10 cellular contexts compared by ENCODE assay signal in genomic region chr1:118985611-118986290, GRCh38. TPM values are rescaled to one million over a fixed set of nuclear protein-coding genes. Genes with fewer than 3 reads are reported as not detected.
DNase-seq lines count a peak whose midpoint lies in the region; ATAC-seq and TF ChIP-seq lines count a peak whose summit lies in the region.
"Had no signal": no experiment of that assay in that cellular context is flagged by ENCODE, and none has a peak within 500 bp of the region (broad histone marks: within the 10 kb centered on the region; RNA-seq: fewer than 3 reads in every experiment).

No MANE protein-coding gene starts in this region.

- intact Hi-C loops in psoas muscle (cut with DNase I), result loop anchor here (5.0 to 10.0 kb wide), 2 partner anchors 691 to 693 kb away; no protein-coding TSS in a partner anchor

- H3K4me1 ChIP-seq in HUES48 (ENCODE audit: control insufficient read depth, insufficient read depth, low read length) (peaks cover 40% of the 10 kb centered on the region), psoas muscle (peaks cover 27% of the 10 kb centered on the region)

- no peak for TF ChIP-seq CTCF in epithelial cell of proximal tubule (conservative IDR thresholded peaks at IDR 0.05; ENCODE audit: low read depth, low read length)
- TF ChIP-seq CTCF in psoas muscle (IDR thresholded peaks at IDR 0.05), result no peak

- no peak for ATAC-seq in psoas muscle

- no peak overlapping the region for H3K27ac ChIP-seq in HUES48 (ENCODE audit: low read depth, low read length)
- H3K27ac ChIP-seq in psoas muscle, result peak overlapping the region; percentile 88

- H3K4me3 ChIP-seq in HUES48 (ENCODE audit: low read depth, low read length) (0 out of 2 replicates have a peak overlapping the region, but pooled peaks have one; percentile 46), epithelial cell of proximal tubule (ENCODE audit: low read depth, low read length) (peak overlapping the region; percentile 50), psoas muscle (peak overlapping the region; percentile 71)

- DNase-seq in ELR (ENCODE audit: low read depth) (peak; percentile 49), epithelial cell of proximal tubule (ENCODE audit: low read depth) (no peak), psoas muscle (no peak), ureter (ENCODE audit: low spot score) (no peak), NCI-H1417 treated with DMSO at 0.1 percent for 48 hours (lab: John Stamatoyannopoulos, UW) (no peak), SHP77 (lab: John Stamatoyannopoulos, UW) (no peak)
- DNase-seq: DMS153, SW 1271 had no signal

- H3K27me3 ChIP-seq in HUES48 (ENCODE audit: control insufficient read depth, insufficient read depth, low read length) (peaks cover 100% of the 10 kb centered on the region), psoas muscle (ENCODE audit: insufficient read depth in 3 of 3, low read length in 2 of 3) (no peaks in the 10 kb centered on the region)

- no peak overlapping the region for H3K9ac ChIP-seq in HUES48 (ENCODE audit: low read depth, low read length)

- 5 to 9% (median 7%) methylated on average over 24 of the region's 24 CpGs for WGBS in psoas muscle, 3 donors

- H3K9me3 ChIP-seq in HUES48 (ENCODE audit: control insufficient read depth, insufficient read depth, low read length) (no peaks in the 10 kb centered on the region), psoas muscle (no peaks in the 10 kb centered on the region)

- H3K36me3 ChIP-seq in HUES48 (ENCODE audit: control insufficient read depth, insufficient read depth, low read length) (no peaks in the 10 kb centered on the region), psoas muscle (ENCODE audit: insufficient read depth in 1 of 2, low read depth in 1 of 2) (no peaks in the 10 kb centered on the region)

RNA-seq across cellular contexts. Expression of gene TBX15, which starts 2.4 kb away (rescaled TPM):
- total RNA-seq in epithelial cell of proximal tubule (0.07 TPM in 1 of 2 replicates, not detected in the other), psoas muscle (100 to 1,000 TPM in 3 of 4 donors, 10 to 100 TPM in 1; 62.5 to 220 (median 143) TPM), ureter (not detected)
- polyA plus RNA-seq in psoas muscle, result 100 to 1,000 TPM in 1 of 3 donors, 10 to 100 TPM in 2; 37.0 to 105 (median 53.8) TPM
- total RNA-seq: activated CD8-positive, alpha-beta memory T cell treated with anti-CD3 and anti-CD28 coated beads for 36 hours had no signal

Comparison
In these comparisons a context has a peak if more than half of its experiments do, and no peak if none do; other contexts are left out.
1. RNA of gene TBX15, which starts 2.4 kb away (total RNA-seq): 62.5 to 220 TPM in psoas muscle; not detected in ureter (single experiment) and 0.07 TPM in epithelial cell of proximal tubule; every median in the first group is over 10 times any median in the second.
2. Peak in every context shown above with its lines, with median percentiles within 50 percentile points of each other: H3K4me3 ChIP-seq.